1 cellular context compared by ENCODE assay signal in genomic region chr17:28405632-28406477, GRCh38.
A peak's percentile ranks its signal among the peaks of the same experiment; 100 is the strongest.
TF ChIP-seq lines count a peak whose summit lies in the region.

TSS of gene SLC46A1 (minus strand) at chr17:28406212. CDS start at chr17:28406114, 98 bp downstream.

TF ChIP-seq in K562, 482 proteins besides CTCF, POLR2A, EP300 and RAD21 (continued from another document and continues in another):
- TF ChIP-seq NKRF (IDR thresholded peaks at IDR 0.05; ENCODE audit: borderline replicate concordance) (no peak), NCOA1 (IDR thresholded peaks at IDR 0.05; ENCODE audit: low read depth) (no peak), KHSRP (IDR thresholded peaks at IDR 0.05) (no peak), DPF2 (IDR thresholded peaks at IDR 0.05) (no peak), TAF1 (IDR thresholded peaks at IDR 0.05; ENCODE audit: control insufficient read depth, extremely low read depth, insufficient read depth, low read length, severe bottlenecking) (peak; percentile 28), ZBTB12 (CRISPR knock-in tag; IDR thresholded peaks at IDR 0.05) (no peak), MAFG (tag; conservative IDR thresholded peaks at IDR 0.05) (no peak), MBD1 (CRISPR knock-in tag; IDR thresholded peaks at IDR 0.05) (no peak), GTF2B (IDR thresholded peaks at IDR 0.05; ENCODE audit: extremely low read depth, insufficient read length) (no peak), PCBP2 (IDR thresholded peaks at IDR 0.05; ENCODE audit: low read depth, low read length, poor library complexity, severe bottlenecking) (no peak), HMGN3 (IDR thresholded peaks at IDR 0.05; ENCODE audit: borderline replicate concordance, extremely low read depth, insufficient read length, low read depth, low read length) (peak; percentile 58), ZNF583 (CRISPR knock-in tag; IDR thresholded peaks at IDR 0.05) (no peak), RBFOX2 (IDR thresholded peaks at IDR 0.05; ENCODE audit: low read depth, low read length) (peak; percentile 70), TSC22D4 (tag; IDR thresholded peaks at IDR 0.05) (no peak), NONO (IDR thresholded peaks at IDR 0.05; ENCODE audit: low read depth in 2 of 2, low read length in 1 of 2) (peak in 1 of 2 experiments; percentile 83; a peak in 1 of 4 replicates), HEY1 (CRISPR knock-in tag; IDR thresholded peaks at IDR 0.05; ENCODE audit: borderline replicate concordance) (no peak), ZNF184 (CRISPR knock-in tag; IDR thresholded peaks at IDR 0.05) (no peak), HMGXB4 (CRISPR knock-in tag; IDR thresholded peaks at IDR 0.05) (no peak), CHD4 (IDR thresholded peaks at IDR 0.05; ENCODE audit: insufficient read depth, insufficient replicate concordance, low read depth, low read length, poor library complexity, severe bottlenecking) (no peak), TAF9B (IDR thresholded peaks at IDR 0.05; ENCODE audit: partially characterized antibody) (no peak), CXXC5 (CRISPR knock-in tag; IDR thresholded peaks at IDR 0.05) (peak; percentile 61), E2F1 (CRISPR knock-in tag; IDR thresholded peaks at IDR 0.05) (no peak), ZNF609 (CRISPR knock-in tag; IDR thresholded peaks at IDR 0.05; ENCODE audit: borderline replicate concordance) (no peak), ZEB2 (IDR thresholded peaks at IDR 0.05) (no peak), RFX7 (CRISPR knock-in tag; IDR thresholded peaks at IDR 0.05) (no peak), DEAF1 (CRISPR knock-in tag; IDR thresholded peaks at IDR 0.05) (no peak), ARID2 (IDR thresholded peaks at IDR 0.05) (no peak), POLR2AphosphoS5 (IDR thresholded peaks at IDR 0.05; ENCODE audit: control insufficient read depth, insufficient read depth, low read depth, low read length) (0 out of 2 replicates have a peak, but pooled peaks have one; percentile 19), PATZ1 (CRISPR knock-in tag; IDR thresholded peaks at IDR 0.05; ENCODE audit: borderline replicate concordance) (no peak), SMARCC2 (IDR thresholded peaks at IDR 0.05; ENCODE audit: low read depth) (no peak), MLX (CRISPR knock-in tag; conservative IDR thresholded peaks at IDR 0.05) (no peak), ZMIZ1 (IDR thresholded peaks at IDR 0.05; ENCODE audit: low read depth in 2 of 2, low read length in 2 of 2) (no peak), SAFB2 (IDR thresholded peaks at IDR 0.05; ENCODE audit: borderline replicate concordance, low read depth, low read length, severe bottlenecking) (no peak), BDP1 (IDR thresholded peaks at IDR 0.05; ENCODE audit: insufficient read depth, insufficient read length) (no peak), LEF1 (IDR thresholded peaks at IDR 0.05) (no peak), THRAP3 (IDR thresholded peaks at IDR 0.05; ENCODE audit: borderline replicate concordance) (no peak), HMG20B (CRISPR knock-in tag; IDR thresholded peaks at IDR 0.05) (no peak)
